8 cellular contexts compared by ENCODE assay signal in the genomic region with DNA sequence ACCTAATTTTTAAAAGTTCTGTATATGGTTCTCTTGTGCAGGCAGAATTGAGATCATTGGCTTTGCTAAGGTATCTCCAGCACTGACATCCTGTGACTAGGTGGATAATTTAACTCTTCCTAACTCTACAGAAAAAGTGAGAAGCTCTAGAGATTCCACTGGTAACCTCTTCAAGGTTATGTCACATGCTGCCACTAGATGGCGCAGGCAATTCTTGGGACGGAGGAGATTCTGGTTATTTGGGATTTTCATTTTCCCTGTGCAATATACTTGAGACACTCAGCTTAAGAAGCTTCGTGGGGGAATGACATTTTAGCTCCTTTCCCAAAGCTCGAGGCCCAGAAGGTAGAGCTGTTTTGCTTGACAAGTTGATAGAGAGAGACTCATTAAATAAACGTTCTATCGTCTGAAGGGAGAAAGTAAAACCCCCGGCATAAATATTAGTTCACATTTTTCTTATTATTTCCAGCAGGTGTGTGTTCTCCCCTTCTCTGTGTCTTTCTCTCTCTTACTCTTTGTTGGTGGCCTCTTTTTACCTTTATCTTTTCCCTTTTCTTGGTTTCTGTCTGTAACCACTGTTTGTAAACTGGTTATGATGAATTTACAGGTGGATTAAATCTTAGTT. TPM values are rescaled to one million over a fixed set of nuclear protein-coding genes. Genes with fewer than 3 reads are reported as not detected.
A peak's percentile ranks its signal among the peaks of the same experiment; 100 is the strongest.
DNase-seq lines count a peak whose midpoint lies in the region; ATAC-seq, FAIRE-seq and TF ChIP-seq lines count a peak whose summit lies in the region.

No MANE protein-coding gene starts in this region.

- H3K4me1 ChIP-seq in Panc1 (ENCODE audit: control insufficient read depth, insufficient read depth, low read length) (no peaks in the 10 kb centered on the region), keratinocyte (ENCODE audit: control insufficient read depth, extremely low read depth, insufficient read depth, low read length) (no peaks in the 10 kb centered on the region)

- BruUV-seq in Panc1 (replicated peaks; lab: Mats Ljungman, UMichigan), result no TSS peak

- no peaks in the 10 kb centered on the region for H3K79me2 ChIP-seq in keratinocyte (ENCODE audit: control insufficient read depth, insufficient read depth, low read length)

- POLR2A ChIA-PET in Panc1 (lab: Charles Lee), result no interaction called here

- H3K9ac ChIP-seq in keratinocyte (ENCODE audit: control insufficient read depth, extremely low read depth, insufficient read depth, low read length), result no peak overlapping the region

- peak overlapping the region; percentile 15 for H3K4me2 ChIP-seq in keratinocyte (ENCODE audit: control insufficient read depth, extremely low read depth, insufficient read depth, low read depth, low read length)

- DNase-seq in DMS153 treated with DMSO at 0.1 percent for 48 hours (lab: John Stamatoyannopoulos, UW; ENCODE audit: unreplicated experiment) (peak; percentile 8), DMS153 (lab: John Stamatoyannopoulos, UW) (no peak), HS-5 (ENCODE audit: low read depth) (peak; percentile 15), Panc1 (ENCODE audit: low read depth, low spot score) (peak; percentile 27), brain microvascular endothelial cell (peak; percentile 45), keratinocyte (ENCODE audit: low read depth, low spot score) (no peak)
- peak; percentile 1 to 8 (median 5) for DNase-seq in stimulated activated CD4-positive, alpha-beta T cell treated with anti-CD3 and anti-CD28 coated beads, Interleukin-12 subunit alpha, Interleukin-12 subunit beta, amount 100 ng/mL, for 48 hours (ENCODE audit: low read depth in 2 of 3, low spot score in 1 of 3)

- CTCF ChIA-PET in Panc1 (lab: Charles Lee), result interaction anchor here (0.7 kb wide), 1 partner anchor 14 kb away, joined by 3 read pairs; no protein-coding TSS in a partner anchor

- TF ChIP-seq CTCF in Panc1 (IDR thresholded peaks at IDR 0.05) (peak; percentile 94), brain microvascular endothelial cell (IDR thresholded peaks at IDR 0.05; ENCODE audit: low read depth, low read length, missing control alignments) (peak; percentile 95), keratinocyte (optimal IDR thresholded peaks at IDR 0.05 in 1 of 3, IDR thresholded peaks at IDR 0.05 in 1 of 3, conservative IDR thresholded peaks at IDR 0.05 in 1 of 3; ENCODE audit: extremely low read depth in 1 of 3, insufficient read depth in 2 of 3, low read length in 3 of 3) (peak; percentile 69 to 81 (median 75))

- H3K27ac ChIP-seq in Panc1 (ENCODE audit: low read length) (no peak overlapping the region), brain microvascular endothelial cell (no peak overlapping the region), keratinocyte (ENCODE audit: control insufficient read depth, insufficient read depth, low read length) (no peak overlapping the region)

- H3K4me3 ChIP-seq in Panc1 (ENCODE audit: low read depth in 2 of 2, low read length in 2 of 2), result peak overlapping the region; percentile 8 to 40; a peak in 3 of 4 replicates
- no peak overlapping the region for H3K4me3 ChIP-seq in brain microvascular endothelial cell (ENCODE audit: low read depth, low read length)
- no peak overlapping the region for H3K4me3 ChIP-seq in keratinocyte (ENCODE audit: control insufficient read depth in 2 of 3, extremely low read depth in 1 of 3, insufficient read depth in 2 of 3, low read depth in 1 of 3, low read length in 3 of 3)

- in situ Hi-C loops in Panc1 (cut with HindIII; ENCODE audit: low pct_unique_long_range_greater_than_20kb, low sequenced_read_pairs) (no loop called here), brain microvascular endothelial cell (cut with HindIII; ENCODE audit: low pct_ligation_motif_present, low sequenced_read_pairs) (no loop called here)

- H4K20me1 ChIP-seq in keratinocyte (ENCODE audit: control insufficient read depth, extremely low read depth, insufficient read depth, low read length), result no peaks in the 10 kb centered on the region

- no peaks in the 10 kb centered on the region for H3K9me3 ChIP-seq in Panc1 (ENCODE audit: control insufficient read depth, insufficient read depth, low read depth, low read length)
- H3K9me3 ChIP-seq in keratinocyte (ENCODE audit: control insufficient read depth, low read depth, low read length), result peaks cover 4% of the 10 kb centered on the region

- dilution Hi-C loops in keratinocyte (cut with MboI; ENCODE audit: extremely low pct_ligation_motif_present, low sequenced_read_pairs), result no loop called here

- H2AFZ ChIP-seq in keratinocyte (ENCODE audit: control insufficient read depth, low read length), result no peak overlapping the region

- no peaks in the 10 kb centered on the region for H3K9me1 ChIP-seq in keratinocyte (ENCODE audit: control insufficient read depth, extremely low read depth, insufficient read depth, low read length)

- ATAC-seq in GM21381 (IDR thresholded peaks at IDR 0.05; ENCODE audit: unreplicated experiment) (peak; percentile 89), Panc1 (peak; percentile 81; the same call in 1 of the 2 replicates)

- no peaks in the 10 kb centered on the region for H3K36me3 ChIP-seq in Panc1 (ENCODE audit: control insufficient read depth, insufficient read depth, low read length)
- H3K36me3 ChIP-seq in brain microvascular endothelial cell (replicated peaks), result no peaks in the 10 kb centered on the region
- H3K36me3 ChIP-seq in keratinocyte (ENCODE audit: control insufficient read depth in 2 of 2, extremely low read depth in 1 of 2, insufficient read depth in 2 of 2, low read length in 2 of 2), result no peaks in the 10 kb centered on the region

- intact Hi-C loops in Panc1 (cut with micrococcal nuclease; ENCODE audit: unreplicated experiment), result no loop called here

- H3K27me3 ChIP-seq in Panc1 (ENCODE audit: control insufficient read depth, insufficient read depth, low read length) (no peaks in the 10 kb centered on the region), brain microvascular endothelial cell (replicated peaks) (no peaks in the 10 kb centered on the region), keratinocyte (ENCODE audit: control insufficient read depth, extremely low read depth, insufficient read depth, low read length) (no peaks in the 10 kb centered on the region)

- FAIRE-seq in keratinocyte (lab: Jason Lieb, UNC), result no peak

RNA-seq across cellular contexts. Expression of a gene that starts 26.6 kb away (rescaled TPM):
- 42.8 TPM for total RNA-seq in Panc1 (2021; ENCODE audit: unreplicated experiment)
- 31.6 TPM for polyA plus RNA-seq in Panc1 (2012; ENCODE audit: insufficient read length)
- polyA plus RNA-seq in keratinocyte, result 70.1 to 91.5 TPM (median 86.4 TPM) in 3 replicates
- polyA plus RNA-seq in keratinocyte (2011; ENCODE audit: low read depth), result 13.0 TPM
- 51.0 and 85.5 TPM in 2 replicates for polyA plus RNA-seq in keratinocyte (2011; cell fraction: cytosol; rRNA removed)
- polyA plus RNA-seq in keratinocyte (2011; cell fraction: nucleus; rRNA removed), result 83.6 and 95.8 TPM in 2 replicates
- 25.6 and 47.2 TPM in 2 replicates for polyA plus RNA-seq in keratinocyte (2012; ENCODE audit: low replicate concordance)
- 51.8 to 133 TPM (median 129 TPM) in 3 replicates for polyA minus RNA-seq in keratinocyte
- 64.5 TPM for polyA minus RNA-seq in keratinocyte (2011; cell fraction: cytosol; rRNA and poly(A)+ RNA removed)
- 52.3 and 110 TPM in 2 replicates for polyA minus RNA-seq in keratinocyte (2011; cell fraction: nucleus; rRNA and poly(A)+ RNA removed)

RNA-seq across cellular contexts. Expression of a gene that starts 53.3 kb away (rescaled TPM):
- total RNA-seq in Panc1 (2021; ENCODE audit: unreplicated experiment), result 5.1 TPM
- 2.4 TPM for polyA plus RNA-seq in Panc1 (2012; ENCODE audit: insufficient read length)
- polyA plus RNA-seq in keratinocyte, result 21.7 to 33.0 TPM (median 25.6 TPM) in 3 replicates
- polyA plus RNA-seq in keratinocyte (2011; ENCODE audit: low read depth), result 3.8 TPM
- 8.5 and 15.9 TPM in 2 replicates for polyA plus RNA-seq in keratinocyte (2011; cell fraction: cytosol; rRNA removed)
- polyA plus RNA-seq in keratinocyte (2011; cell fraction: nucleus; rRNA removed), result 44.8 and 47.0 TPM in 2 replicates
- polyA plus RNA-seq in keratinocyte (2012; ENCODE audit: low replicate concordance), result 4.6 and 16.7 TPM in 2 replicates
- 31.0 to 80.8 TPM (median 45.2 TPM) in 3 replicates for polyA minus RNA-seq in keratinocyte
- 23.8 TPM for polyA minus RNA-seq in keratinocyte (2011; cell fraction: cytosol; rRNA and poly(A)+ RNA removed)
- polyA minus RNA-seq in keratinocyte (2011; cell fraction: nucleus; rRNA and poly(A)+ RNA removed), result 69.3 and 130 TPM in 2 replicates

Comparison
In these comparisons a context has a peak if more than half of its experiments do, and no peak if none do; other contexts are left out.
1. DNase-seq: peak in DMS153 treated with DMSO at 0.1 percent for 48 hours (single experiment), HS-5 (single experiment), Panc1 (single experiment), brain microvascular endothelial cell (single experiment) and stimulated activated CD4-positive, alpha-beta T cell treated with anti-CD3 and anti-CD28 coated beads, Interleukin-12 subunit alpha, Interleukin-12 subunit beta, amount 100 ng/mL, for 48 hours (3 of 3); none in DMS153 (single experiment) and keratinocyte (single experiment).
2. H3K4me3 ChIP-seq: peak in Panc1 (2 of 2); none in brain microvascular endothelial cell (single experiment) and keratinocyte (0 of 3).
3. Peak in every context shown above with its lines, with median percentiles within 50 percentile points of each other: CTCF ChIP-seq.